Comparison of ENCODE assay signal across 17 cellular contexts in the genomic region with DNA sequence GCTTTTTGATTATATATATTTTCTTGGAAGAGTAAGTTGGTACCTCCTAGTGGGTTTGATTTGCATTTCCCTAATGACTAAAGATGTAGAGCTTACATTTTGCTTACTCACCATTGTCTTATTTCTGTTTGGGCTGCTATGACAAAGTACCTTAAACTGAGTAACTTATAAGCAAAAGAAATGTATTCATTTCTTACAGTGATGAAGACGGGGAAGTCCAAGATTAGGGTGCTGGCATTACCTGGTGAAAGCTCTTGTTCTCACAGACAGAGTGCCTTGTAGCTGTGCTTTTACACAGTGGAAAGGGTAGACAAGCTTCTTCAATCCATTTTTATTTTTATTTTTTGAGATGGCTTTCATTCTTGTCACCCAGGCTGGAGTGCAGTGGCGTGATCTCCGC.
DNase-seq lines count a peak whose midpoint lies in the region; ATAC-seq and TF ChIP-seq lines count a peak whose summit lies in the region.
"Had no signal": no experiment of that assay in that cellular context is flagged by ENCODE, and none has a peak within 500 bp of the region (broad histone marks: within the 10 kb centered on the region; RNA-seq: fewer than 3 reads in every experiment).

No MANE protein-coding gene starts in this region.

- no peak for TF ChIP-seq POLR2A in uterus (IDR thresholded peaks at IDR 0.05)

- H3K36me3 Mint-ChIP-seq in activated T-helper 17 cell treated with anti-CD3 and anti-CD28 coated beads, Interleukin-2, amount 50 U/mL, for 72 hours (ENCODE audit: low read depth), result no peaks in the 10 kb centered on the region
- H3K36me3 Mint-ChIP-seq in WTC11, result no peaks in the 10 kb centered on the region
- H3K36me3 Mint-ChIP-seq: CD8-positive, alpha-beta T cell had no signal

- H3K79me2 ChIP-seq in osteoblast (ENCODE audit: insufficient read depth, low read length), result no peaks in the 10 kb centered on the region

- no peaks in the 10 kb centered on the region for H3K27me3 Mint-ChIP-seq in activated T-helper 17 cell treated with anti-CD3 and anti-CD28 coated beads, Interleukin-2, amount 50 U/mL, for 72 hours
- no peaks in the 10 kb centered on the region for H3K27me3 Mint-ChIP-seq in WTC11 (ENCODE audit: low read depth)

- ATAC-seq in GM18520 (IDR thresholded peaks at IDR 0.05; ENCODE audit: unreplicated experiment) (peak; percentile 46), GM18907 (IDR thresholded peaks at IDR 0.05; ENCODE audit: unreplicated experiment) (peak; percentile 40), GM18498 (IDR thresholded peaks at IDR 0.05; ENCODE audit: unreplicated experiment) (no peak), WTC11 (no peak), HG02623 (IDR thresholded peaks at IDR 0.05; ENCODE audit: unreplicated experiment) (no peak)
- ATAC-seq in activated T-helper 17 cell treated with anti-CD3 and anti-CD28 coated beads, Interleukin-2, amount 50 U/mL, for 72 hours (replicated peaks), result peak; percentile 78
- ATAC-seq: CD8-positive, alpha-beta T cell had no signal

- TF ChIP-seq CTCF in osteoblast (IDR thresholded peaks at IDR 0.05; ENCODE audit: extremely low read depth, low read depth, low read length) (no peak), WTC11 (IDR thresholded peaks at IDR 0.05) (no peak), uterus (IDR thresholded peaks at IDR 0.05) (no peak)

- POLR2A ChIA-PET in WTC11 (lab: Charles Lee), result no interaction called here

- no peak overlapping the region for H3K4me3 Mint-ChIP-seq in activated T-helper 17 cell treated with anti-CD3 and anti-CD28 coated beads, Interleukin-2, amount 50 U/mL, for 72 hours
- H3K4me3 Mint-ChIP-seq in WTC11, result no peak overlapping the region
- H3K4me3 Mint-ChIP-seq: CD8-positive, alpha-beta T cell; HFFc6 had no signal

- H3K9me3 ChIP-seq in osteoblast (ENCODE audit: low read depth, low read length), result no peaks in the 10 kb centered on the region
- H3K9me3 ChIP-seq in uterus, result no peaks in the 10 kb centered on the region
- H3K9me3 ChIP-seq: Caco-2, HAP-1 had no signal

- H3K36me3 ChIP-seq in osteoblast (ENCODE audit: insufficient read depth, low read length) (no peaks in the 10 kb centered on the region), uterus (no peaks in the 10 kb centered on the region)
- H3K36me3 ChIP-seq: HAP-1 had no signal

- CTCF ChIA-PET in WTC11 (lab: Charles Lee), result no interaction called here

- H2AFZ ChIP-seq in osteoblast (ENCODE audit: low read length), result no peak overlapping the region

- H3K4me1 ChIP-seq in osteoblast (ENCODE audit: insufficient read depth, low read length), result no peaks in the 10 kb centered on the region
- H3K4me1 ChIP-seq in uterus, result no peaks in the 10 kb centered on the region
- H3K4me1 ChIP-seq: Caco-2, HAP-1 had no signal

- H3K9me3 Mint-ChIP-seq in activated T-helper 17 cell treated with anti-CD3 and anti-CD28 coated beads, Interleukin-2, amount 50 U/mL, for 72 hours, result no peaks in the 10 kb centered on the region
- H3K9me3 Mint-ChIP-seq in WTC11, result peaks cover 1% of the 10 kb centered on the region; the same call in 1 of the 2 replicates
- H3K9me3 Mint-ChIP-seq: CD8-positive, alpha-beta T cell; HFFc6 had no signal

- no peaks in the 10 kb centered on the region for H4K20me1 ChIP-seq in osteoblast (ENCODE audit: insufficient read depth, low read length)

- H3K27ac ChIP-seq in osteoblast (ENCODE audit: low read depth, low read length) (no peak overlapping the region), uterus (no peak overlapping the region)

- H3K27ac Mint-ChIP-seq in activated T-helper 17 cell treated with anti-CD3 and anti-CD28 coated beads, Interleukin-2, amount 50 U/mL, for 72 hours, result no peak overlapping the region
- no peak overlapping the region for H3K27ac Mint-ChIP-seq in WTC11
- H3K27ac Mint-ChIP-seq: CD8-positive, alpha-beta T cell; HFFc6 had no signal

- DNase-seq in osteoblast (ENCODE audit: insufficient read length, low spot score, missing footprints) (peak; percentile 13), WTC11 (ENCODE audit: low spot score) (no peak), uterus (no peak)
- DNase-seq: C1 segment of cervical spinal cord; Caco-2; CD8-positive, alpha-beta T cell; DMS153; DND-41; GDM1; GOT3; HFFc6 had no signal

- no peak overlapping the region for H3K4me3 ChIP-seq in osteoblast (ENCODE audit: insufficient read depth, low read length)
- H3K4me3 ChIP-seq in uterus, result no peak overlapping the region
- H3K4me3 ChIP-seq: HAP-1 had no signal

- H3K27me3 ChIP-seq in osteoblast (ENCODE audit: insufficient read depth, low read length) (no peaks in the 10 kb centered on the region), uterus (no peaks in the 10 kb centered on the region)

- H3K4me2 ChIP-seq in osteoblast (ENCODE audit: insufficient read depth, low read length), result no peak overlapping the region

- H3K4me1 Mint-ChIP-seq in activated T-helper 17 cell treated with anti-CD3 and anti-CD28 coated beads, Interleukin-2, amount 50 U/mL, for 72 hours, result no peaks in the 10 kb centered on the region
- H3K4me1 Mint-ChIP-seq in WTC11, result peaks cover 3% of the 10 kb centered on the region

- intact Hi-C loops in uterus (cut with DNase I; ENCODE audit: low total_unique reads), result no loop called here

TF ChIP-seq in WTC11, 78 proteins besides CTCF, POLR2A, EP300 and RAD21:
- TF ChIP-seq JAZF1 (CRISPR knock-in tag; IDR thresholded peaks at IDR 0.05), result no peak
TF ChIP-seq in WTC11: peak in this region for 0.

Comparison
In these comparisons a context has a peak if more than half of its experiments do, and no peak if none do; other contexts are left out.
1. ATAC-seq: peak in GM18520 (single experiment), GM18907 (single experiment) and activated T-helper 17 cell treated with anti-CD3 and anti-CD28 coated beads, Interleukin-2, amount 50 U/mL, for 72 hours (single experiment); none in GM18498 (single experiment), WTC11 (single experiment) and HG02623 (single experiment).